In the genomic region with DNA sequence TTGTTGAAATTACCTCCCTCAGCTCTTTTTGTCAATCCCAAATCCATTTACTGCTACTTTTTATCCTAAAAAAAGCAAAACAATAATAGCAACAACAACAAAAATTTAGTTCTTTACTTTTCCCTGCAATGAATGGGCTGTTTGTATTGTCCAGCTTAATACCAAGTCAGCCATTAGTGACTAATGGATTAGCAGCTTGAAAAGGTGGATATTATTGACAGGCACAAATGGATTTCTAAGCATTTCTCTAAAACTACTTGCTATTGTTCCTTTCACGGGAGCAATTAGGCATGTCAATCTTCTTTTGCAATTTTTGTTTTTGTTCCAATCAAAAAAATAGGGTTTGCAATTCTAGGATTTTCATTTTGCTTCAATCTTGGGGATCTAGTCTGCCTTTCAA, we compare ENCODE assay signal across 1 cellular context.
TF ChIP-seq lines count a peak whose summit lies in the region.

No MANE protein-coding gene starts in this region.

TF ChIP-seq in HCT116, 20 proteins besides CTCF, POLR2A, EP300 and RAD21 (continued from another document):
- TF ChIP-seq, protein P1, sequence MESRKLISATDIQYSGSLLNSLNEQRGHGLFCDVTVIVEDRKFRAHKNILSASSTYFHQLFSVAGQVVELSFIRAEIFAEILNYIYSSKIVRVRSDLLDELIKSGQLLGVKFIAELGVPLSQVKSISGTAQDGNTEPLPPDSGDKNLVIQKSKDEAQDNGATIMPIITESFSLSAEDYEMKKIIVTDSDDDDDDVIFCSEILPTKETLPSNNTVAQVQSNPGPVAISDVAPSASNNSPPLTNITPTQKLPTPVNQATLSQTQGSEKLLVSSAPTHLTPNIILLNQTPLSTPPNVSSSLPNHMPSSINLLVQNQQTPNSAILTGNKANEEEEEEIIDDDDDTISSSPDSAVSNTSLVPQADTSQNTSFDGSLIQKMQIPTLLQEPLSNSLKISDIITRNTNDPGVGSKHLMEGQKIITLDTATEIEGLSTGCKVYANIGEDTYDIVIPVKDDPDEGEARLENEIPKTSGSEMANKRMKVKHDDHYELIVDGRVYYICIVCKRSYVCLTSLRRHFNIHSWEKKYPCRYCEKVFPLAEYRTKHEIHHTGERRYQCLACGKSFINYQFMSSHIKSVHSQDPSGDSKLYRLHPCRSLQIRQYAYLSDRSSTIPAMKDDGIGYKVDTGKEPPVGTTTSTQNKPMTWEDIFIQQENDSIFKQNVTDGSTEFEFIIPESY (IDR thresholded peaks at IDR 0.05; ENCODE audit: extremely low read depth, insufficient replicate concordance, low read length), result no peak
- TF ChIP-seq CBX3 (IDR thresholded peaks at IDR 0.05; ENCODE audit: low read depth) (no peak), SIN3A (IDR thresholded peaks at IDR 0.05; ENCODE audit: low read depth) (no peak)
